1 cellular context compared by ENCODE assay signal in the genomic region with DNA sequence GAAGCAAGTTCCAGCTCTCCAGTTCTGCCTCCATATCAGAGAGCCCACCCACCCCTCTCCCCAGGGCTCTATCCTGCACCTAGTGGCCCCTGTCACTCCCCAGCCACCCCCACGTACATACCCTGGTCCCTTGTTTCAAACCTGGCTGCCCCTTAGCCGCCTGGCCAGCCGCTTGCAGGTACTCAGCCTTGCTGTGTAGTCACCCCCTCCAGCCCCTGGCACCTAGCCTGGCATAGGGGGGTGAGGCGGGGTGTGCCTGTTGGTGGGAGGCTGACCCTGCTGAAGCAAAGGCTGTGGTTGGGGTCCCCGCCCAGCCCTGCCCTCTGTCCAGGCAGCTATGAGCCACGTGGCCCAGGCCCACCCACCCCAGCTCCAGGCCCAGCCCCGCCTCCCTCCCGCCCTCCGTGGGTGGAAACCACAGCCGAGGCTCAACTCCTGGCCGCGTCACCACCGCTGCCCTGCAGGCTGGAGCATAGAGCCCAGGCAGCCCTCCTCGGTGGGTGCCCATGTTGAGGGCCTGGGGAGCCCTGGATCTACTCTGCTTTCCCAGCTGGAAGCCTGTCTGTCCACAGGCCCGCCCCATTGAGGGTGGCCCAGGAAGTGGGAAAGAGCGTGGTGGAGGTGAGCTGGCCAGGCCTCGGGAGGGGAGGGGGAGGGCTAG.
TF ChIP-seq lines count a peak whose summit lies in the region.

No MANE protein-coding gene starts in this region.

TF ChIP-seq in SK-N-SH treated with all-trans-retinoic acid at 6 μM for 48 hours, 23 proteins besides CTCF, POLR2A, EP300 and RAD21 (continued from another document):
- TF ChIP-seq TSHZ2 (CRISPR knock-in tag; IDR thresholded peaks at IDR 0.05), result no peak
- TF ChIP-seq ZFP3 (CRISPR knock-in tag; IDR thresholded peaks at IDR 0.05), result no peak
- TF ChIP-seq GLIS3 (CRISPR knock-in tag; IDR thresholded peaks at IDR 0.05), result no peak
- no peak for TF ChIP-seq TOX (CRISPR knock-in tag; IDR thresholded peaks at IDR 0.05; ENCODE audit: borderline replicate concordance)
- TF ChIP-seq CSDC2 (CRISPR knock-in tag; IDR thresholded peaks at IDR 0.05), result no peak
- TF ChIP-seq ZC3H10 (CRISPR knock-in tag; IDR thresholded peaks at IDR 0.05), result no peak
- no peak for TF ChIP-seq RARB (CRISPR knock-in tag; IDR thresholded peaks at IDR 0.05)
- TF ChIP-seq ZNF8 (CRISPR knock-in tag; IDR thresholded peaks at IDR 0.05), result no peak
- TF ChIP-seq, protein P1, sequence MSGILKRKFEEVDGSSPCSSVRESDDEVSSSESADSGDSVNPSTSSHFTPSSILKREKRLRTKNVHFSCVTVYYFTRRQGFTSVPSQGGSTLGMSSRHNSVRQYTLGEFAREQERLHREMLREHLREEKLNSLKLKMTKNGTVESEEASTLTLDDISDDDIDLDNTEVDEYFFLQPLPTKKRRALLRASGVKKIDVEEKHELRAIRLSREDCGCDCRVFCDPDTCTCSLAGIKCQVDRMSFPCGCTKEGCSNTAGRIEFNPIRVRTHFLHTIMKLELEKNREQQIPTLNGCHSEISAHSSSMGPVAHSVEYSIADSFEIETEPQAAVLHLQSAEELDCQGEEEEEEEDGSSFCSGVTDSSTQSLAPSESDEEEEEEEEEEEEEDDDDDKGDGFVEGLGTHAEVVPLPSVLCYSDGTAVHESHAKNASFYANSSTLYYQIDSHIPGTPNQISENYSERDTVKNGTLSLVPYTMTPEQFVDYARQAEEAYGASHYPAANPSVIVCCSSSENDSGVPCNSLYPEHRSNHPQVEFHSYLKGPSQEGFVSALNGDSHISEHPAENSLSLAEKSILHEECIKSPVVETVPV (CRISPR knock-in tag; IDR thresholded peaks at IDR 0.05), result no peak
- no peak for TF ChIP-seq ISL1 (CRISPR knock-in tag; IDR thresholded peaks at IDR 0.05)
- no peak for TF ChIP-seq ARNTL (CRISPR knock-in tag; IDR thresholded peaks at IDR 0.05; ENCODE audit: borderline replicate concordance, low read depth)
